ENCODE assay signal across 8 cellular contexts in genomic region chr3:38039101-38039898, GRCh38. TPM values are rescaled to one million over a fixed set of nuclear protein-coding genes. Genes with fewer than 3 reads are reported as not detected.
A peak's percentile ranks its signal among the peaks of the same experiment; 100 is the strongest.
DNase-seq lines count a peak whose midpoint lies in the region; ATAC-seq and TF ChIP-seq lines count a peak whose summit lies in the region.

DLEC1 (plus strand) TSS chr3:38039208; CDS start chr3:38039226, 18 bp downstream.

- POLR2A ChIA-PET in HEK293T (lab: Yijun Ruan, JAX), result interaction anchor here (1.0 kb wide), 1 partner anchor 10 kb away, joined by 3 read pairs; the partner anchor contains the start of gene PLCD1

- CTCF ChIA-PET in HEK293T (lab: Yijun Ruan, JAX), result no interaction called here

- no peaks in the 10 kb centered on the region for H3K4me1 ChIP-seq in psoas muscle
- peaks cover 0 to 4% of the 10 kb centered on the region in 2 donors for H3K4me1 ChIP-seq in uterus

- peak; percentile 74 for ATAC-seq in Right ventricle myocardium inferior
- peak; percentile 32 to 68 (median 65) for ATAC-seq in psoas muscle

- intact Hi-C loops in Right ventricle myocardium inferior (cut with DNase I) (no loop called here), psoas muscle (cut with DNase I) (no loop called here), uterus (cut with DNase I; ENCODE audit: low total_unique reads) (no loop called here)

- DNase-seq in GM10266 (ENCODE audit: extremely low spot score), result peak; percentile 83
- DNase-seq in HCEC 1CT, result peak; percentile 12
- peak; percentile 64 for DNase-seq in NCI-H69 (lab: John Stamatoyannopoulos, UW)
- peak; percentile 64 to 73 for DNase-seq in activated T-helper 1 cell treated with anti-CD3 and anti-CD28 coated beads, Interleukin-2, amount 50 U/mL, for 16 hours (ENCODE audit: low read depth in 1 of 2, low spot score in 1 of 2)
- peak; percentile 91 for DNase-seq in Right ventricle myocardium inferior (ENCODE audit: missing footprints)
- DNase-seq in psoas muscle, result peak; percentile 62 to 83
- DNase-seq in uterus, result peak; percentile 52 to 56
- no peak for DNase-seq in HEK293T (ENCODE audit: extremely low spot score)

- H3K27me3 ChIP-seq in psoas muscle (ENCODE audit: insufficient read depth in 3 of 3, low read length in 2 of 3) (peaks cover 0 to 22% (median 0%) of the 10 kb centered on the region in 3 donors), uterus (no peaks in the 10 kb centered on the region)

- no peak within 1 kb of the TSS for H3K27ac ChIP-seq in psoas muscle
- H3K27ac ChIP-seq in uterus, result no peak within 1 kb of the TSS

- H3K9me3 ChIP-seq in psoas muscle, result no peaks in the 10 kb centered on the region
- H3K9me3 ChIP-seq in uterus, result no peaks in the 10 kb centered on the region

- H3K36me3 ChIP-seq in psoas muscle (ENCODE audit: insufficient read depth in 1 of 2, low read depth in 1 of 2) (no peaks in the 10 kb centered on the region), uterus (no peaks in the 10 kb centered on the region)

- TF ChIP-seq CTCF in GM10266 (IDR thresholded peaks at IDR 0.05; ENCODE audit: control insufficient read depth, insufficient read depth, low read depth, missing control alignments), result no peak
- TF ChIP-seq CTCF in psoas muscle (IDR thresholded peaks at IDR 0.05), result no peak
- TF ChIP-seq CTCF in uterus (IDR thresholded peaks at IDR 0.05), result no peak

- 5 to 7% (median 6%) methylated on average over 67 of the region's 67 CpGs for WGBS in psoas muscle, 3 donors

- no peak for TF ChIP-seq POLR2A in uterus (IDR thresholded peaks at IDR 0.05)

- H3K4me3 ChIP-seq in psoas muscle (peak within 1 kb of the TSS; percentile 64), uterus (peak within 1 kb of the TSS; percentile 33 to 47)

TF ChIP-seq in HEK293T, 16 proteins besides CTCF, POLR2A, EP300 and RAD21:
- TF ChIP-seq PKNOX1 (IDR thresholded peaks at IDR 0.05) (no peak), ZNF384 (IDR thresholded peaks at IDR 0.05) (no peak), NFRKB (IDR thresholded peaks at IDR 0.05) (no peak), HDGF (IDR thresholded peaks at IDR 0.05; ENCODE audit: borderline replicate concordance) (no peak), BHLHE40 (IDR thresholded peaks at IDR 0.05; ENCODE audit: borderline replicate concordance) (no peak), SUZ12 (IDR thresholded peaks at IDR 0.05) (no peak), LEF1 (IDR thresholded peaks at IDR 0.05; ENCODE audit: borderline replicate concordance) (no peak), FOXA1 (IDR thresholded peaks at IDR 0.05) (no peak), ELF4 (IDR thresholded peaks at IDR 0.05) (no peak), TARDBP (IDR thresholded peaks at IDR 0.05) (no peak), FOXM1 (IDR thresholded peaks at IDR 0.05; ENCODE audit: borderline replicate concordance) (no peak), ARNT (IDR thresholded peaks at IDR 0.05) (no peak), L3MBTL2 (conservative IDR thresholded peaks at IDR 0.05) (no peak), CTBP1 (IDR thresholded peaks at IDR 0.05; ENCODE audit: borderline replicate concordance) (no peak)

RNA-seq across cellular contexts. Expression of gene DLEC1, which starts in this region (rescaled TPM):
- 0.08 TPM for total RNA-seq in Right ventricle myocardium inferior
- total RNA-seq in psoas muscle, result under 1 TPM in 2 of 4 donors, not detected in 2; 0.04 to 0.09 TPM
- under 1 TPM; 0.01 to 0.09 (median 0.05) TPM for polyA plus RNA-seq in psoas muscle
- 1 to 10 TPM in 3 of 4 donors, not detected in 1; 1.5 to 2.8 (median 1.9) TPM for total RNA-seq in uterus

Comparison
In these comparisons a context has a peak if more than half of its experiments do, and no peak if none do; other contexts are left out.
1. Peak in DNase-seq and ATAC-seq in Right ventricle myocardium inferior; RNA of the gene not detected or under 1 TPM.
2. Peak in DNase-seq, ATAC-seq and H3K4me3 ChIP-seq in psoas muscle; RNA of the gene not detected or under 1 TPM.